Comparison of ENCODE assay signal across 29 cellular contexts in genomic region chr4:184972996-184973395, GRCh38. TPM values are rescaled to one million over a fixed set of nuclear protein-coding genes. Genes with fewer than 3 reads are reported as not detected.
DNase-seq lines count a peak whose midpoint lies in the region; ATAC-seq and TF ChIP-seq lines count a peak whose summit lies in the region.
"Had no signal": no experiment of that assay in that cellular context is flagged by ENCODE, and none has a peak within 500 bp of the region (broad histone marks: within the 10 kb centered on the region; RNA-seq: fewer than 3 reads in every experiment).

No MANE protein-coding gene starts in this region.

- no peak for TF ChIP-seq POLR2A in adrenal gland (IDR thresholded peaks at IDR 0.05)
- TF ChIP-seq POLR2A in testis (IDR thresholded peaks at IDR 0.05) = no peak

- H3K27ac ChIP-seq in adrenal gland = no peak overlapping the region
- H3K27ac ChIP-seq in upper lobe of right lung = no peak overlapping the region
- H3K27ac ChIP-seq in testis = no peak overlapping the region
- H3K27ac ChIP-seq: BLaER1 had no signal

- no peaks in the 10 kb centered on the region for H3K9me3 ChIP-seq in adrenal gland (replicated peaks in 1 of 3)
- no peaks in the 10 kb centered on the region for H3K9me3 ChIP-seq in upper lobe of right lung
- H3K9me3 ChIP-seq in testis = no peaks in the 10 kb centered on the region

- DNase-seq in adrenal gland (peak in 4 of 7 donors; percentile 22 to 47 (median 28)), medulla oblongata (ENCODE audit: extremely low spot score) (peak; percentile 28), upper lobe of right lung (no peak), testis (no peak)
- DNase-seq in activated CD4-positive, CD25-positive, alpha-beta regulatory T cell treated with anti-CD3 and anti-CD28 coated beads, Interleukin-2, amount 50 U/mL, for 72 hours = no peak
- DNase-seq: 8988T; ACHN; BE2C; C1 segment of cervical spinal cord; CD4-positive, alpha-beta memory T cell; CD4-positive, CD25-positive, alpha-beta regulatory T cell; CD8-positive, alpha-beta memory T cell; COR-L47; DMS 273 treated with DMSO at 0.1 percent for 48 hours; DMS153; DMS53; DMS79; DND-41; EL; GDM1 had no signal

- H3K4me1 ChIP-seq in adrenal gland (replicated peaks in 1 of 2) = no peaks in the 10 kb centered on the region
- H3K4me1 ChIP-seq in upper lobe of right lung = peaks cover 8% of the 10 kb centered on the region
- H3K4me1 ChIP-seq in testis = no peaks in the 10 kb centered on the region
- H3K4me1 ChIP-seq: BE2C, BLaER1 had no signal

- H3K27me3 ChIP-seq in adrenal gland (no peaks in the 10 kb centered on the region), upper lobe of right lung (no peaks in the 10 kb centered on the region), testis (no peaks in the 10 kb centered on the region)
- H3K27me3 ChIP-seq: BE2C, BLaER1 had no signal

- TF ChIP-seq CTCF in adrenal gland (IDR thresholded peaks at IDR 0.05) (no peak), upper lobe of right lung (IDR thresholded peaks at IDR 0.05) (no peak), testis (IDR thresholded peaks at IDR 0.05) (no peak)

- 74 to 88% (median 80%) methylated on average over 7 of the region's 7 CpGs for WGBS in adrenal gland, 4 donors
- WGBS in testis, 2 donors = 86 to 89% methylated on average over 7 of the region's 7 CpGs

- ATAC-seq in upper lobe of right lung (peak; percentile 15), GM19023 (IDR thresholded peaks at IDR 0.05; ENCODE audit: unreplicated experiment) (no peak), HG02759 (IDR thresholded peaks at IDR 0.05; ENCODE audit: unreplicated experiment) (no peak)
- ATAC-seq: GM12878 had no signal

- H3K36me3 ChIP-seq in adrenal gland (replicated peaks in 1 of 2) = no peaks in the 10 kb centered on the region
- H3K36me3 ChIP-seq in upper lobe of right lung = no peaks in the 10 kb centered on the region
- no peaks in the 10 kb centered on the region for H3K36me3 ChIP-seq in testis (ENCODE audit: low read depth, missing control alignments)
- H3K36me3 ChIP-seq: BE2C, BLaER1 had no signal

- intact Hi-C loops in adrenal gland (cut with DNase I) = no loop called here
- intact Hi-C loops in upper lobe of right lung (cut with DNase I) = no loop called here
- intact Hi-C loops in testis (cut with DNase I; ENCODE audit: low total_unique reads) = no loop called here

- H3K4me3 ChIP-seq in adrenal gland = no peak overlapping the region
- no peak overlapping the region for H3K4me3 ChIP-seq in upper lobe of right lung
- H3K4me3 ChIP-seq in testis = no peak overlapping the region
- H3K4me3 ChIP-seq: BLaER1, GM12878 had no signal

RNA-seq across cellular contexts. Expression of gene HELT, which starts 45.3 kb away (rescaled TPM):
- not detected for total RNA-seq in adrenal gland
- not detected for polyA plus RNA-seq in adrenal gland
- total RNA-seq in upper lobe of right lung = 0.49 TPM
- not detected for total RNA-seq in testis
- not detected for polyA plus RNA-seq in testis (ENCODE audit: insufficient read depth, low read depth, low replicate concordance)
- total RNA-seq: A673; CD4-positive, alpha-beta memory T cell; CD4-positive, CD25-positive, alpha-beta regulatory T cell; CD8-positive, alpha-beta memory T cell; Daoy; G401; GM12878 had no signal
- polyA plus RNA-seq: AG04450; CD14-positive monocyte; CD4-positive, alpha-beta memory T cell; CD4-positive, CD25-positive, alpha-beta regulatory T cell; CD8-positive, alpha-beta memory T cell; GM12878 had no signal

Comparison
In these comparisons a context has a peak if more than half of its experiments do, and no peak if none do; other contexts are left out.
1. DNase-seq: peak in adrenal gland (4 of 7) and medulla oblongata (single experiment); none in upper lobe of right lung (single experiment), activated CD4-positive, CD25-positive, alpha-beta regulatory T cell treated with anti-CD3 and anti-CD28 coated beads, Interleukin-2, amount 50 U/mL, for 72 hours (single experiment) and testis (single experiment).